In the genomic region with DNA sequence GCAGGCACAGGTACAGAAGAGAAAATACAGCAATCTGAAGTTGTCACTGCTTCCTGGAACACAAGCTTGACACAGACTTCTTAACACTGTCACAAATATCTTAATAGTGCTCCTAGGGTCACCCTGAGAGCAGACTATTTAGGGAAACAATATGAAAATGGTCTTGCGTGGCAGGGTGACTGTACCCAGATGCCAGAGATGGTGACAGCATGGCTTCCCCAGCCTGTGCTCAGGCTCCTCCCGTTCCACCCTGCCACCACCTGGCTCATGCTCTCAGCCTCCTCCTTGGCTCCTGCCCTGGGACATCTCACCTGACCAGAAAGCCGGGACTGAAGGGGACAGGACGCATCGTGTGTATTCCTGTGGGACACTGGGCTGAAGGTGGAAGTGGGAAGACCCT, we compare ENCODE assay signal across 4 cellular contexts.
"Had no signal": no experiment of that assay in that cellular context is flagged by ENCODE, and none has a peak within 500 bp of the region (broad histone marks: within the 10 kb centered on the region; RNA-seq: fewer than 3 reads in every experiment).

No MANE protein-coding gene starts in this region.

- H3K4me3 Mint-ChIP-seq: GM23338, H9 had no signal

- H3K4me3 ChIP-seq: GM23338 had no signal

- ATAC-seq: GM23338 had no signal

- H3K4me1 Mint-ChIP-seq: GM23338, H9 had no signal

- H3K27ac Mint-ChIP-seq: GM23338, H9 had no signal

- DNase-seq: H9, HCEC 1CT, IMR-90 had no signal
